Comparison of ENCODE assay signal across 1 cellular context in genomic region chr19:45498411-45499195, GRCh38.
TF ChIP-seq lines count a peak whose summit lies in the region.

TSS of gene PPM1N (plus strand) at chr19:45498443. CDS start at chr19:45498473, 30 bp downstream.

TF ChIP-seq in IMR-90, 13 proteins besides CTCF, POLR2A, EP300 and RAD21:
- TF ChIP-seq NFE2L2 (IDR thresholded peaks at IDR 0.05; ENCODE audit: low read depth, low read length) (no peak), RFX5 (IDR thresholded peaks at IDR 0.05; ENCODE audit: low read depth, low read length) (no peak), USF2 (IDR thresholded peaks at IDR 0.05; ENCODE audit: low read depth, low read length) (no peak), ELK1 (IDR thresholded peaks at IDR 0.05; ENCODE audit: borderline replicate concordance, low read depth, low read length) (no peak), RCOR1 (IDR thresholded peaks at IDR 0.05; ENCODE audit: insufficient replicate concordance, low read length) (no peak), SMC3 (IDR thresholded peaks at IDR 0.05; ENCODE audit: low read depth, low read length) (no peak), MXI1 (IDR thresholded peaks at IDR 0.05; ENCODE audit: borderline replicate concordance, low read depth, low read length) (no peak), MAZ (IDR thresholded peaks at IDR 0.05; ENCODE audit: borderline replicate concordance, low read depth, low read length) (no peak)
